In genomic region chr2:157876066-157876770, GRCh38 we compare ENCODE assay signal across 1 cellular context.
TF ChIP-seq lines count a peak whose summit lies in the region.

TSS of gene ACVR1 (minus strand) at chr2:157876330. CDS start at chr2:157799493, 76,837 bp downstream.

TF ChIP-seq in K562, 482 proteins besides CTCF, POLR2A, EP300 and RAD21 (continued from another document and continues in another):
- TF ChIP-seq, protein P1, sequence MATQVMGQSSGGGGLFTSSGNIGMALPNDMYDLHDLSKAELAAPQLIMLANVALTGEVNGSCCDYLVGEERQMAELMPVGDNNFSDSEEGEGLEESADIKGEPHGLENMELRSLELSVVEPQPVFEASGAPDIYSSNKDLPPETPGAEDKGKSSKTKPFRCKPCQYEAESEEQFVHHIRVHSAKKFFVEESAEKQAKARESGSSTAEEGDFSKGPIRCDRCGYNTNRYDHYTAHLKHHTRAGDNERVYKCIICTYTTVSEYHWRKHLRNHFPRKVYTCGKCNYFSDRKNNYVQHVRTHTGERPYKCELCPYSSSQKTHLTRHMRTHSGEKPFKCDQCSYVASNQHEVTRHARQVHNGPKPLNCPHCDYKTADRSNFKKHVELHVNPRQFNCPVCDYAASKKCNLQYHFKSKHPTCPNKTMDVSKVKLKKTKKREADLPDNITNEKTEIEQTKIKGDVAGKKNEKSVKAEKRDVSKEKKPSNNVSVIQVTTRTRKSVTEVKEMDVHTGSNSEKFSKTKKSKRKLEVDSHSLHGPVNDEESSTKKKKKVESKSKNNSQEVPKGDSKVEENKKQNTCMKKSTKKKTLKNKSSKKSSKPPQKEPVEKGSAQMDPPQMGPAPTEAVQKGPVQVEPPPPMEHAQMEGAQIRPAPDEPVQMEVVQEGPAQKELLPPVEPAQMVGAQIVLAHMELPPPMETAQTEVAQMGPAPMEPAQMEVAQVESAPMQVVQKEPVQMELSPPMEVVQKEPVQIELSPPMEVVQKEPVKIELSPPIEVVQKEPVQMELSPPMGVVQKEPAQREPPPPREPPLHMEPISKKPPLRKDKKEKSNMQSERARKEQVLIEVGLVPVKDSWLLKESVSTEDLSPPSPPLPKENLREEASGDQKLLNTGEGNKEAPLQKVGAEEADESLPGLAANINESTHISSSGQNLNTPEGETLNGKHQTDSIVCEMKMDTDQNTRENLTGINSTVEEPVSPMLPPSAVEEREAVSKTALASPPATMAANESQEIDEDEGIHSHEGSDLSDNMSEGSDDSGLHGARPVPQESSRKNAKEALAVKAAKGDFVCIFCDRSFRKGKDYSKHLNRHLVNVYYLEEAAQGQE (CRISPR knock-in tag; IDR thresholded peaks at IDR 0.05; ENCODE audit: low read depth) = peak; percentile 78; the same call in 1 of the 2 replicates
- TF ChIP-seq SRSF9 (IDR thresholded peaks at IDR 0.05; ENCODE audit: borderline replicate concordance, low read depth, low read length) = no peak
- no peak for TF ChIP-seq MCM3 (IDR thresholded peaks at IDR 0.05)
- TF ChIP-seq BRD9 (IDR thresholded peaks at IDR 0.05; ENCODE audit: low read depth, partially characterized antibody) = peak; percentile 45
- TF ChIP-seq CHD2 (IDR thresholded peaks at IDR 0.05; ENCODE audit: low read depth, low read length) = peak; percentile 30; the same call in 1 of the 2 replicates
- TF ChIP-seq ZSCAN29 (IDR thresholded peaks at IDR 0.05) = peak; percentile 28; the same call in 1 of the 2 replicates
- peak; percentile 36 for TF ChIP-seq RBM25 (IDR thresholded peaks at IDR 0.05; ENCODE audit: low read depth, low read length, severe bottlenecking)
- TF ChIP-seq TAL1 (IDR thresholded peaks at IDR 0.05) = no peak
- TF ChIP-seq POLR2AphosphoS5 (IDR thresholded peaks at IDR 0.05; ENCODE audit: control insufficient read depth, insufficient read depth, low read depth, low read length) = peak; percentile 69
- TF ChIP-seq EZH2 (IDR thresholded peaks at IDR 0.05; ENCODE audit: borderline replicate concordance, low read depth, low read length) = no peak
- TF ChIP-seq, protein P2, sequence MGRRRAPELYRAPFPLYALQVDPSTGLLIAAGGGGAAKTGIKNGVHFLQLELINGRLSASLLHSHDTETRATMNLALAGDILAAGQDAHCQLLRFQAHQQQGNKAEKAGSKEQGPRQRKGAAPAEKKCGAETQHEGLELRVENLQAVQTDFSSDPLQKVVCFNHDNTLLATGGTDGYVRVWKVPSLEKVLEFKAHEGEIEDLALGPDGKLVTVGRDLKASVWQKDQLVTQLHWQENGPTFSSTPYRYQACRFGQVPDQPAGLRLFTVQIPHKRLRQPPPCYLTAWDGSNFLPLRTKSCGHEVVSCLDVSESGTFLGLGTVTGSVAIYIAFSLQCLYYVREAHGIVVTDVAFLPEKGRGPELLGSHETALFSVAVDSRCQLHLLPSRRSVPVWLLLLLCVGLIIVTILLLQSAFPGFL (CRISPR knock-in tag; IDR thresholded peaks at IDR 0.05) = no peak; the same call in 1 of the 2 replicates
- no peak for TF ChIP-seq ID3 (CRISPR knock-in tag; IDR thresholded peaks at IDR 0.05)
- peak; percentile 62; the same call in 1 of the 2 replicates for TF ChIP-seq ID3 (tag; IDR thresholded peaks at IDR 0.05)
- peak; percentile 78 for TF ChIP-seq ELF4 (CRISPR knock-in tag; IDR thresholded peaks at IDR 0.05)
- no peak for TF ChIP-seq BDP1 (IDR thresholded peaks at IDR 0.05; ENCODE audit: insufficient read depth, insufficient read length)
- TF ChIP-seq KLF6 (CRISPR knock-in tag; IDR thresholded peaks at IDR 0.05; ENCODE audit: borderline replicate concordance) = peak; percentile 43; the same call in 1 of the 2 replicates
- TF ChIP-seq, protein P3, sequence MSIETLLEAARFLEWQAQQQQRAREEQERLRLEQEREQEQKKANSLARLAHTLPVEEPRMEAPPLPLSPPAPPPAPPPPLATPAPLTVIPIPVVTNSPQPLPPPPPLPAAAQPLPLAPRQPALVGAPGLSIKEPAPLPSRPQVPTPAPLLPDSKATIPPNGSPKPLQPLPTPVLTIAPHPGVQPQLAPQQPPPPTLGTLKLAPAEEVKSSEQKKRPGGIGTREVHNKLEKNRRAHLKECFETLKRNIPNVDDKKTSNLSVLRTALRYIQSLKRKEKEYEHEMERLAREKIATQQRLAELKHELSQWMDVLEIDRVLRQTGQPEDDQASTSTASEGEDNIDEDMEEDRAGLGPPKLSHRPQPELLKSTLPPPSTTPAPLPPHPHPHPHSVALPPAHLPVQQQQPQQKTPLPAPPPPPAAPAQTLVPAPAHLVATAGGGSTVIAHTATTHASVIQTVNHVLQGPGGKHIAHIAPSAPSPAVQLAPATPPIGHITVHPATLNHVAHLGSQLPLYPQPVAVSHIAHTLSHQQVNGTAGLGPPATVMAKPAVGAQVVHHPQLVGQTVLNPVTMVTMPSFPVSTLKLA (conservative IDR thresholded peaks at IDR 0.05) = peak in 1 of 2 experiments; percentile 66; a peak in 2 of 4 replicates
- 0 out of 2 replicates have a peak, but pooled peaks have one; percentile 51 for TF ChIP-seq ZBED1 (IDR thresholded peaks at IDR 0.05)
- TF ChIP-seq HMGN3 (IDR thresholded peaks at IDR 0.05; ENCODE audit: borderline replicate concordance, extremely low read depth, insufficient read length, low read depth, low read length) = peak; percentile 95
- no peak for TF ChIP-seq SLC30A9 (CRISPR knock-in tag; IDR thresholded peaks at IDR 0.05)
- peak; percentile 79 for TF ChIP-seq RBM22 (IDR thresholded peaks at IDR 0.05; ENCODE audit: low read depth, low read length, poor library complexity, severe bottlenecking)
- TF ChIP-seq KAT7 (CRISPR knock-in tag; IDR thresholded peaks at IDR 0.05; ENCODE audit: borderline replicate concordance) = peak; percentile 57; the same call in 1 of the 2 replicates
- TF ChIP-seq POLR2G (IDR thresholded peaks at IDR 0.05; ENCODE audit: low read depth, low read length) = peak; percentile 85
- TF ChIP-seq RNF2 (IDR thresholded peaks at IDR 0.05) = peak; percentile 38; the same call in 1 of the 2 replicates
- TF ChIP-seq FOXA3 (CRISPR knock-in tag; conservative IDR thresholded peaks at IDR 0.05 in 1 of 2, IDR thresholded peaks at IDR 0.05 in 1 of 2) = no peak
- TF ChIP-seq KLF1 (tag; IDR thresholded peaks at IDR 0.05) = 0 out of 2 replicates have a peak, but pooled peaks have one; percentile 41
- peak; percentile 72 for TF ChIP-seq TAF1 (IDR thresholded peaks at IDR 0.05; ENCODE audit: control insufficient read depth, extremely low read depth, insufficient read depth, low read length, severe bottlenecking)
- peak; percentile 85 for TF ChIP-seq RBFOX2 (IDR thresholded peaks at IDR 0.05; ENCODE audit: low read depth, low read length)
- TF ChIP-seq ESRRA (IDR thresholded peaks at IDR 0.05; ENCODE audit: borderline replicate concordance, low read depth) = peak; percentile 41; the same call in 1 of the 2 replicates
- no peak for TF ChIP-seq NR2F6 (CRISPR knock-in tag; IDR thresholded peaks at IDR 0.05)
- no peak for TF ChIP-seq POU5F1 (IDR thresholded peaks at IDR 0.05; ENCODE audit: borderline replicate concordance, low read depth, low read length, partially characterized antibody)
- TF ChIP-seq ZC3H11A (IDR thresholded peaks at IDR 0.05; ENCODE audit: low read depth, low read length) = no peak
- peak; percentile 81 for TF ChIP-seq FOXP1 (CRISPR knock-in tag; IDR thresholded peaks at IDR 0.05)
- TF ChIP-seq, protein P4, sequence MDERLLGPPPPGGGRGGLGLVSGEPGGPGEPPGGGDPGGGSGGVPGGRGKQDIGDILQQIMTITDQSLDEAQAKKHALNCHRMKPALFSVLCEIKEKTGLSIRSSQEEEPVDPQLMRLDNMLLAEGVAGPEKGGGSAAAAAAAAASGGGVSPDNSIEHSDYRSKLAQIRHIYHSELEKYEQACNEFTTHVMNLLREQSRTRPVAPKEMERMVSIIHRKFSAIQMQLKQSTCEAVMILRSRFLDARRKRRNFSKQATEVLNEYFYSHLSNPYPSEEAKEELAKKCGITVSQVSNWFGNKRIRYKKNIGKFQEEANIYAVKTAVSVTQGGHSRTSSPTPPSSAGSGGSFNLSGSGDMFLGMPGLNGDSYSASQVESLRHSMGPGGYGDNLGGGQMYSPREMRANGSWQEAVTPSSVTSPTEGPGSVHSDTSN (CRISPR knock-in tag; IDR thresholded peaks at IDR 0.05; ENCODE audit: low read depth) = no peak
- TF ChIP-seq, protein P4 (tag; conservative IDR thresholded peaks at IDR 0.05; ENCODE audit: low read depth) = no peak
- TF ChIP-seq ZFP36 (IDR thresholded peaks at IDR 0.05; ENCODE audit: low read depth, low read length, partially characterized antibody) = peak; percentile 18
- TF ChIP-seq, protein P5, sequence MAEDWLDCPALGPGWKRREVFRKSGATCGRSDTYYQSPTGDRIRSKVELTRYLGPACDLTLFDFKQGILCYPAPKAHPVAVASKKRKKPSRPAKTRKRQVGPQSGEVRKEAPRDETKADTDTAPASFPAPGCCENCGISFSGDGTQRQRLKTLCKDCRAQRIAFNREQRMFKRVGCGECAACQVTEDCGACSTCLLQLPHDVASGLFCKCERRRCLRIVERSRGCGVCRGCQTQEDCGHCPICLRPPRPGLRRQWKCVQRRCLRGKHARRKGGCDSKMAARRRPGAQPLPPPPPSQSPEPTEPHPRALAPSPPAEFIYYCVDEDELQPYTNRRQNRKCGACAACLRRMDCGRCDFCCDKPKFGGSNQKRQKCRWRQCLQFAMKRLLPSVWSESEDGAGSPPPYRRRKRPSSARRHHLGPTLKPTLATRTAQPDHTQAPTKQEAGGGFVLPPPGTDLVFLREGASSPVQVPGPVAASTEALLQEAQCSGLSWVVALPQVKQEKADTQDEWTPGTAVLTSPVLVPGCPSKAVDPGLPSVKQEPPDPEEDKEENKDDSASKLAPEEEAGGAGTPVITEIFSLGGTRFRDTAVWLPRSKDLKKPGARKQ (CRISPR knock-in tag; IDR thresholded peaks at IDR 0.05) = no peak
- peak; percentile 96 for TF ChIP-seq EGR1 (conservative IDR thresholded peaks at IDR 0.05)
- TF ChIP-seq PATZ1 (CRISPR knock-in tag; IDR thresholded peaks at IDR 0.05; ENCODE audit: borderline replicate concordance) = no peak
- TF ChIP-seq, protein P6, sequence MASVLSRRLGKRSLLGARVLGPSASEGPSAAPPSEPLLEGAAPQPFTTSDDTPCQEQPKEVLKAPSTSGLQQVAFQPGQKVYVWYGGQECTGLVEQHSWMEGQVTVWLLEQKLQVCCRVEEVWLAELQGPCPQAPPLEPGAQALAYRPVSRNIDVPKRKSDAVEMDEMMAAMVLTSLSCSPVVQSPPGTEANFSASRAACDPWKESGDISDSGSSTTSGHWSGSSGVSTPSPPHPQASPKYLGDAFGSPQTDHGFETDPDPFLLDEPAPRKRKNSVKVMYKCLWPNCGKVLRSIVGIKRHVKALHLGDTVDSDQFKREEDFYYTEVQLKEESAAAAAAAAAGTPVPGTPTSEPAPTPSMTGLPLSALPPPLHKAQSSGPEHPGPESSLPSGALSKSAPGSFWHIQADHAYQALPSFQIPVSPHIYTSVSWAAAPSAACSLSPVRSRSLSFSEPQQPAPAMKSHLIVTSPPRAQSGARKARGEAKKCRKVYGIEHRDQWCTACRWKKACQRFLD (CRISPR knock-in tag; IDR thresholded peaks at IDR 0.05) = no peak
- peak; percentile 82 to 85 for TF ChIP-seq NONO (IDR thresholded peaks at IDR 0.05; ENCODE audit: low read depth in 2 of 2, low read length in 1 of 2)
- TF ChIP-seq CREM (IDR thresholded peaks at IDR 0.05; ENCODE audit: low read depth) = peak; percentile 89
- TF ChIP-seq DACH1 (IDR thresholded peaks at IDR 0.05; ENCODE audit: partially characterized antibody) = peak; percentile 6
- TF ChIP-seq HCFC1 (IDR thresholded peaks at IDR 0.05; ENCODE audit: low read depth, low read length) = peak; percentile 58
- TF ChIP-seq KDM5B (IDR thresholded peaks at IDR 0.05; ENCODE audit: insufficient replicate concordance, low read depth, low read length) = peak; percentile 55
- TF ChIP-seq TGIF2 (CRISPR knock-in tag; IDR thresholded peaks at IDR 0.05) = no peak
- TF ChIP-seq CCNT2 (IDR thresholded peaks at IDR 0.05; ENCODE audit: borderline replicate concordance, extremely low read depth, insufficient read length, low read depth, low read length) = peak; percentile 99
- peak; percentile 72 for TF ChIP-seq TBP (optimal IDR thresholded peaks at IDR 0.05; ENCODE audit: low read depth, low read length)
- TF ChIP-seq, protein P7, sequence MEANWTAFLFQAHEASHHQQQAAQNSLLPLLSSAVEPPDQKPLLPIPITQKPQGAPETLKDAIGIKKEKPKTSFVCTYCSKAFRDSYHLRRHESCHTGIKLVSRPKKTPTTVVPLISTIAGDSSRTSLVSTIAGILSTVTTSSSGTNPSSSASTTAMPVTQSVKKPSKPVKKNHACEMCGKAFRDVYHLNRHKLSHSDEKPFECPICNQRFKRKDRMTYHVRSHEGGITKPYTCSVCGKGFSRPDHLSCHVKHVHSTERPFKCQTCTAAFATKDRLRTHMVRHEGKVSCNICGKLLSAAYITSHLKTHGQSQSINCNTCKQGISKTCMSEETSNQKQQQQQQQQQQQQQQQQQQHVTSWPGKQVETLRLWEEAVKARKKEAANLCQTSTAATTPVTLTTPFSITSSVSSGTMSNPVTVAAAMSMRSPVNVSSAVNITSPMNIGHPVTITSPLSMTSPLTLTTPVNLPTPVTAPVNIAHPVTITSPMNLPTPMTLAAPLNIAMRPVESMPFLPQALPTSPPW (CRISPR knock-in tag; IDR thresholded peaks at IDR 0.05) = peak; percentile 98
- 0 out of 2 replicates have a peak, but pooled peaks have one; percentile 26 for TF ChIP-seq SMC3 (conservative IDR thresholded peaks at IDR 0.05; ENCODE audit: insufficient read depth, low read depth, low read length)
- no peak for TF ChIP-seq KLF10 (CRISPR knock-in tag; IDR thresholded peaks at IDR 0.05)
- no peak for TF ChIP-seq ZFP1 (CRISPR knock-in tag; IDR thresholded peaks at IDR 0.05)
- TF ChIP-seq FOSL1 (tag; conservative IDR thresholded peaks at IDR 0.05) = peak; percentile 74
